ENCODE assay signal across 8 cellular contexts in the genomic region with DNA sequence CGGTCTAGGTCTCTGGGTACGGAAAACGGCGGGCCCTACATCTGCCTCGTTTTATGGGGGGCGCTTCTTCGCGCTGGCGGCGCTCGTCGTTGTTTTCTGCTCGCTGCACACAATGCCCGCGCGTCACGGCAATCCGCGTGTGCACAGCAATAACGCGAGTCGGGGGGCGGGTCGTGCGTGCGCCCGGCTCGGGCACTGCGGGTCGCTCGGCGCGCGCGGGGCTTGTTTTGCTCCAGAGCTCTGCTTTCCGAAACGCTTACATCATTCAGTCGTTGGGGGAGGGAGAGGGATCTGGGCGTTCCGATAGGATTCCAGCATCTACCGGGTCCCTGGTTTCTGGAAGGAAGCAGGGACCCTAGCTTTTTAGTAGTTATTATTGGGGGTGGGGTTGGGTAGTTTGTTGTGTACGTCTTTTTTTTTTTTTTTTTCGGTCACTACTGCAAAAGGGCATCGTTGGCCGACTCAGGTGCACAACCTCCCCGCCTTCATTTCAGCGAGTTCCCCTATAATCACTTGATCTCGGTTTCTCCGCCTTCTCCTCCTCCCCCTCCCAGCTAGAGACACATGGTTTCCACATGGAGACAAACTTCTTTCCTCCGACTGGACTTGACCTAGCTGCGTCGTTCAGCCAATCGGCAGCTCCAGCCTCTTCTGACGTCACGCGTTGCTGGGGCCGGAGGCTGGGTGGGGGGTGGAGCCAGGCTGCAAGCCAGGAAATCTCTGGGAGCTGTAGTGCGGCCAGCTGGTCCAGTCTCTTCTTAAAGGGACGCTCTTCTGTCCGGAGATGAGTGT.
A peak's percentile ranks its signal among the peaks of the same experiment; 100 is the strongest.
DNase-seq lines count a peak whose midpoint lies in the region; ATAC-seq and TF ChIP-seq lines count a peak whose summit lies in the region.

No MANE protein-coding gene starts in this region.

- DNase-seq in DMS 273 treated with DMSO at 0.1 percent for 48 hours (lab: John Stamatoyannopoulos, UW), result peak; percentile 88
- peak; percentile 62 for DNase-seq in OCI-M2 (lab: John Stamatoyannopoulos, UW; ENCODE audit: unreplicated experiment)
- peak; percentile 89 for DNase-seq in activated T-cell treated with anti-CD3 and anti-CD28 coated beads for 48 hours (ENCODE audit: low read depth)
- DNase-seq in epithelial cell of prostate (ENCODE audit: low read depth, low spot score), result peak; percentile 93
- peak; percentile 98 for DNase-seq in middle frontal gyrus (ENCODE audit: extremely low spot score, low spot score)
- peak; percentile 82 to 87 for DNase-seq in stimulated activated CD8-positive, alpha-beta memory T cell treated with anti-CD3 and anti-CD28 coated beads, Interleukin-15, amount 100 ng/mL, for 48 hours (ENCODE audit: low read depth in 2 of 2)

- TF ChIP-seq EP300 in Ishikawa (IDR thresholded peaks at IDR 0.05; ENCODE audit: borderline replicate concordance), result peak; percentile 40; the same call in 1 of the 2 replicates

- peak; percentile 69 for ATAC-seq in GM21717 (IDR thresholded peaks at IDR 0.05; ENCODE audit: unreplicated experiment)

- TF ChIP-seq RAD21 in Ishikawa (IDR thresholded peaks at IDR 0.05; ENCODE audit: low read depth), result no peak

- H3K27ac ChIP-seq in epithelial cell of prostate, result peak overlapping the region; percentile 75

TF ChIP-seq in Ishikawa, 13 proteins besides CTCF, POLR2A, EP300 and RAD21:
- TF ChIP-seq, protein P1, sequence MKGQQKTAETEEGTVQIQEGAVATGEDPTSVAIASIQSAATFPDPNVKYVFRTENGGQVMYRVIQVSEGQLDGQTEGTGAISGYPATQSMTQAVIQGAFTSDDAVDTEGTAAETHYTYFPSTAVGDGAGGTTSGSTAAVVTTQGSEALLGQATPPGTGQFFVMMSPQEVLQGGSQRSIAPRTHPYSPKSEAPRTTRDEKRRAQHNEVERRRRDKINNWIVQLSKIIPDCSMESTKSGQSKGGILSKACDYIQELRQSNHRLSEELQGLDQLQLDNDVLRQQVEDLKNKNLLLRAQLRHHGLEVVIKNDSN (IDR thresholded peaks at IDR 0.05), result peak; percentile 67
- TF ChIP-seq YY1 (IDR thresholded peaks at IDR 0.05; ENCODE audit: low read depth), result 0 out of 2 replicates have a peak, but pooled peaks have one; percentile 38
- peak; percentile 4 for TF ChIP-seq TEAD4 (IDR thresholded peaks at IDR 0.05)
- TF ChIP-seq TCF12 (IDR thresholded peaks at IDR 0.05; ENCODE audit: low read depth), result peak; percentile 37
- TF ChIP-seq FOXM1 (IDR thresholded peaks at IDR 0.05; ENCODE audit: borderline replicate concordance, low read depth), result 0 out of 2 replicates have a peak, but pooled peaks have one; percentile 33
- peak; percentile 89 for TF ChIP-seq NFIC (IDR thresholded peaks at IDR 0.05)
- TF ChIP-seq, protein P2, sequence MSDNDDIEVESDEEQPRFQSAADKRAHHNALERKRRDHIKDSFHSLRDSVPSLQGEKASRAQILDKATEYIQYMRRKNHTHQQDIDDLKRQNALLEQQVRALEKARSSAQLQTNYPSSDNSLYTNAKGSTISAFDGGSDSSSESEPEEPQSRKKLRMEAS (IDR thresholded peaks at IDR 0.05), result peak; percentile 98
- no peak for TF ChIP-seq EGR1 (IDR thresholded peaks at IDR 0.05)
- TF ChIP-seq CREB1 (IDR thresholded peaks at IDR 0.05; ENCODE audit: low read depth), result peak; percentile 95
- TF ChIP-seq REST (IDR thresholded peaks at IDR 0.05; ENCODE audit: low read depth), result no peak
- TF ChIP-seq TAF1 (IDR thresholded peaks at IDR 0.05; ENCODE audit: low read depth), result no peak; the same call in 1 of the 2 replicates
- no peak; the same call in 1 of the 2 replicates for TF ChIP-seq CEBPB (IDR thresholded peaks at IDR 0.05)
- peak; percentile 84 for TF ChIP-seq ZBTB7A (IDR thresholded peaks at IDR 0.05; ENCODE audit: low read depth)

Comparison
In these comparisons a context has a peak if more than half of its experiments do, and no peak if none do; other contexts are left out.
1. Peak in every context shown above with its lines: DNase-seq, ATAC-seq and H3K27ac ChIP-seq.